Comparison of ENCODE assay signal across 18 cellular contexts in genomic region chr11:82903843-82904586, GRCh38. TPM values are rescaled to one million over a fixed set of nuclear protein-coding genes. Genes with fewer than 3 reads are reported as not detected.
A peak's percentile ranks its signal among the peaks of the same experiment; 100 is the strongest.
DNase-seq lines count a peak whose midpoint lies in the region; ATAC-seq, FAIRE-seq and TF ChIP-seq lines count a peak whose summit lies in the region.
"Had no signal": no experiment of that assay in that cellular context is flagged by ENCODE, and none has a peak within 500 bp of the region (broad histone marks: within the 10 kb centered on the region; RNA-seq: fewer than 3 reads in every experiment).

No MANE protein-coding gene starts in this region.

- H3K36me3 ChIP-seq in OCI-LY7 (ENCODE audit: insufficient read depth, low read length) (peaks cover 4% of the 10 kb centered on the region; the same call in 1 of the 2 replicates), K562 (ENCODE audit: control insufficient read depth, insufficient read depth, low read length) (no peaks in the 10 kb centered on the region), psoas muscle (ENCODE audit: insufficient read depth in 1 of 2, low read depth in 1 of 2) (no peaks in the 10 kb centered on the region)

- peaks cover 14% of the 10 kb centered on the region for H3K36me3 Mint-ChIP-seq in stimulated activated naive CD8-positive, alpha-beta T cell treated with anti-CD3 and anti-CD28 coated beads, Interleukin-15, Interleukin-2, amounts not matched to agents 100 ng/mL and 50 ng/mL, for 24 hours (ENCODE audit: low read depth)
- H3K36me3 Mint-ChIP-seq in T-helper 2 cell treated with Interferon-gamma antibody and Interleukin-4, amounts not matched to agents 5 μg/mL and 100 μg/mL, for 36 hours (ENCODE audit: low read depth) = no peaks in the 10 kb centered on the region

- DNase-seq in stimulated activated naive CD8-positive, alpha-beta T cell treated with anti-CD3 and anti-CD28 coated beads, Interleukin-15, Interleukin-2, amounts not matched to agents 100 U/mL and 50 U/mL, for 24 hours = no peak
- DNase-seq in OCI-LY7 (ENCODE audit: low spot score) = peak; percentile 18
- no peak for DNase-seq in K562 (ENCODE audit: extremely low read depth in 1 of 4, low spot score in 3 of 4)
- DNase-seq in psoas muscle = no peak
- no peak for DNase-seq in coronary artery (ENCODE audit: low spot score)
- DNase-seq in T-helper 2 cell treated with Interferon-gamma antibody and Interleukin-4, amounts not matched to agents 5 μg/mL and 100 μg/mL, for 36 hours (ENCODE audit: low spot score) = no peak
- DNase-seq: CD4-positive, alpha-beta T cell; DMS79; GM23248; NCI-H146; NCI-H2081 treated with DMSO at 0.1 percent for 48 hours; NCI-H345; NCI-H69; RPMI8226 had no signal

- peak overlapping the region; percentile 83 for H3K4me2 ChIP-seq in OCI-LY7 (ENCODE audit: low read length)
- no peak overlapping the region for H3K4me2 ChIP-seq in K562 (ENCODE audit: insufficient read depth, low read length)

- no peak for TF ChIP-seq POLR2A in K562 (conservative IDR thresholded peaks at IDR 0.05)

- no peak overlapping the region for H2AFZ ChIP-seq in OCI-LY7 (ENCODE audit: low read length)
- H2AFZ ChIP-seq in K562 (ENCODE audit: low read depth, low read length) = no peak overlapping the region
- H2AFZ ChIP-seq: GM23248 had no signal

- ATAC-seq in stimulated activated naive CD8-positive, alpha-beta T cell treated with anti-CD3 and anti-CD28 coated beads, Interleukin-15, Interleukin-2, amounts not matched to agents 100 U/mL and 50 U/mL, for 24 hours = no peak
- ATAC-seq in K562 (no peak), psoas muscle (no peak)

- H3K27me3 ChIP-seq in K562 (ENCODE audit: control insufficient read depth in 2 of 2, insufficient read depth in 2 of 2, low read length in 2 of 2) (no peaks in the 10 kb centered on the region), psoas muscle (ENCODE audit: insufficient read depth in 3 of 3, low read length in 2 of 3) (no peaks in the 10 kb centered on the region)

- peak overlapping the region; percentile 91 for H3K27ac Mint-ChIP-seq in stimulated activated naive CD8-positive, alpha-beta T cell treated with anti-CD3 and anti-CD28 coated beads, Interleukin-15, Interleukin-2, amounts not matched to agents 100 ng/mL and 50 ng/mL, for 24 hours
- H3K27ac Mint-ChIP-seq in T-helper 2 cell treated with Interferon-gamma antibody and Interleukin-4, amounts not matched to agents 5 μg/mL and 100 μg/mL, for 36 hours = no peak overlapping the region
- H3K27ac Mint-ChIP-seq: B cell; CD4-positive, alpha-beta T cell had no signal

- POLR2A ChIA-PET in OCI-LY7 (lab: Charles Lee) = interaction anchor here (0.7 to 4.6 kb wide), 15 partner anchors 9 to 361 kb away, joined by 3 to 36 read pairs (median 3); partner anchors contain the start of gene PCF11
- POLR2A ChIA-PET in K562 (lab: Yijun Ruan, JAX) = no interaction called here

- intact Hi-C loops in OCI-LY7 (cut with micrococcal nuclease; ENCODE audit: unreplicated experiment) (loop anchor here (10.0 kb wide), 1 partner anchor 291 kb away; the partner anchor contains the start of gene ANKRD42), K562 (cut with micrococcal nuclease) (loop anchor here (5.0 to 10.0 kb wide), 3 partner anchors 187 to 911 kb away; partner anchors contain the start of gene ANKRD42), psoas muscle (cut with DNase I) (loop anchor here (2.0 to 10.0 kb wide), 6 partner anchors 168 to 381 kb away; partner anchors contain the start of genes PCF11 (in 2 of the 2), RAB30 (in 2 of the 2), ANKRD42 (in 1 of the 2) and CCDC90B (in 1 of the 2))

- H3K27me3 Mint-ChIP-seq in stimulated activated naive CD8-positive, alpha-beta T cell treated with anti-CD3 and anti-CD28 coated beads, Interleukin-15, Interleukin-2, amounts not matched to agents 100 ng/mL and 50 ng/mL, for 24 hours = no peaks in the 10 kb centered on the region
- H3K27me3 Mint-ChIP-seq in T-helper 2 cell treated with Interferon-gamma antibody and Interleukin-4, amounts not matched to agents 5 μg/mL and 100 μg/mL, for 36 hours (ENCODE audit: low read depth) = no peaks in the 10 kb centered on the region
- H3K27me3 Mint-ChIP-seq: B cell; CD4-positive, alpha-beta T cell had no signal

- no peaks in the 10 kb centered on the region for H3K9me3 Mint-ChIP-seq in stimulated activated naive CD8-positive, alpha-beta T cell treated with anti-CD3 and anti-CD28 coated beads, Interleukin-15, Interleukin-2, amounts not matched to agents 100 ng/mL and 50 ng/mL, for 24 hours
- no peaks in the 10 kb centered on the region for H3K9me3 Mint-ChIP-seq in T-helper 2 cell treated with Interferon-gamma antibody and Interleukin-4, amounts not matched to agents 5 μg/mL and 100 μg/mL, for 36 hours
- H3K9me3 Mint-ChIP-seq: CD4-positive, alpha-beta T cell had no signal

- in situ Hi-C loops in K562 (cut with MboI) = loop anchor here (25.0 kb wide), 1 partner anchor 333 kb away; no protein-coding TSS in a partner anchor

- TF ChIP-seq CTCF in OCI-LY7 (conservative IDR thresholded peaks at IDR 0.05; ENCODE audit: low read length) = no peak
- no peak for TF ChIP-seq CTCF in K562 (IDR thresholded peaks at IDR 0.05 in 2 of 3, conservative IDR thresholded peaks at IDR 0.05 in 1 of 3; ENCODE audit: insufficient read depth in 2 of 3, low read depth in 1 of 3, low read length in 3 of 3)
- TF ChIP-seq CTCF in psoas muscle (IDR thresholded peaks at IDR 0.05) = no peak
- no peak for TF ChIP-seq CTCF in coronary artery (IDR thresholded peaks at IDR 0.05)

- TF ChIP-seq EP300 in K562 (IDR thresholded peaks at IDR 0.05; ENCODE audit: low read length) = no peak

- H3K9me1 ChIP-seq in K562 (ENCODE audit: control insufficient read depth, insufficient read depth, low read length) = no peaks in the 10 kb centered on the region

- peaks cover 74% of the 10 kb centered on the region for H3K4me1 ChIP-seq in OCI-LY7 (ENCODE audit: insufficient read depth, low read length, poor library complexity, severe bottlenecking)
- H3K4me1 ChIP-seq in K562 (replicated peaks in 1 of 2; ENCODE audit: control insufficient read depth in 2 of 2, insufficient read depth in 2 of 2, low read length in 2 of 2) = peaks cover 8 to 20% of the 10 kb centered on the region in 2 experiments; a peak in 4 of 5 replicates
- peaks cover 6% of the 10 kb centered on the region for H3K4me1 ChIP-seq in psoas muscle

- H3K4me3 Mint-ChIP-seq in stimulated activated naive CD8-positive, alpha-beta T cell treated with anti-CD3 and anti-CD28 coated beads, Interleukin-15, Interleukin-2, amounts not matched to agents 100 ng/mL and 50 ng/mL, for 24 hours = peak overlapping the region; percentile 97
- H3K4me3 Mint-ChIP-seq in T-helper 2 cell treated with Interferon-gamma antibody and Interleukin-4, amounts not matched to agents 5 μg/mL and 100 μg/mL, for 36 hours = no peak overlapping the region
- H3K4me3 Mint-ChIP-seq: CD4-positive, alpha-beta T cell had no signal

- H3K4me3 ChIP-seq in OCI-LY7 (ENCODE audit: low read depth, low read length, poor library complexity, severe bottlenecking) (peak overlapping the region; percentile 79), K562 (no peak overlapping the region), psoas muscle (no peak overlapping the region), coronary artery (no peak overlapping the region)
- H3K4me3 ChIP-seq: GM23248 had no signal

- H4K20me1 ChIP-seq in OCI-LY7 (ENCODE audit: insufficient read depth, low read length) (peaks cover 18% of the 10 kb centered on the region; the same call in 1 of the 2 replicates), K562 (replicated peaks; ENCODE audit: control insufficient read depth, insufficient read depth, low read length) (no peaks in the 10 kb centered on the region)

- H3K9ac ChIP-seq in K562 (ENCODE audit: insufficient read depth in 1 of 2, low read depth in 2 of 2, low read length in 2 of 2) = peak overlapping the region in 1 of 2 experiments; percentile 83; a peak in 1 of 4 replicates
- H3K9ac ChIP-seq: GM23248 had no signal

- TF ChIP-seq RAD21 in K562 (CRISPR knock-in tag; conservative IDR thresholded peaks at IDR 0.05 in 1 of 2, IDR thresholded peaks at IDR 0.05 in 1 of 2) = no peak

- H3K4me1 Mint-ChIP-seq in stimulated activated naive CD8-positive, alpha-beta T cell treated with anti-CD3 and anti-CD28 coated beads, Interleukin-15, Interleukin-2, amounts not matched to agents 100 ng/mL and 50 ng/mL, for 24 hours (ENCODE audit: low read depth) = peaks cover 72% of the 10 kb centered on the region
- peaks cover 56% of the 10 kb centered on the region for H3K4me1 Mint-ChIP-seq in T-helper 2 cell treated with Interferon-gamma antibody and Interleukin-4, amounts not matched to agents 5 μg/mL and 100 μg/mL, for 36 hours (ENCODE audit: low read depth)

- H3K27ac ChIP-seq in OCI-LY7 (ENCODE audit: low read depth, low read length, poor library complexity, severe bottlenecking) (peak overlapping the region; percentile 43), K562 (ENCODE audit: extremely low read depth, low read depth, low read length) (no peak overlapping the region), psoas muscle (no peak overlapping the region), coronary artery (no peak overlapping the region)
- H3K27ac ChIP-seq: GM23248 had no signal

- CTCF ChIA-PET in OCI-LY7 (lab: Charles Lee; ENCODE audit: unreplicated experiment) (interaction anchor here (0.7 to 1.0 kb wide), 2 partner anchors 26 to 104 kb away, joined by 3 to 4 read pairs; no protein-coding TSS in a partner anchor), K562 (lab: Yijun Ruan, JAX; ENCODE audit: low intra/inter-chr PET ratio) (no interaction called here)

- H3K79me2 ChIP-seq in OCI-LY7 (ENCODE audit: insufficient read depth, low read depth, low read length) (peaks cover 78% of the 10 kb centered on the region), K562 (ENCODE audit: control insufficient read depth, insufficient read depth, low read length) (peaks cover 79% of the 10 kb centered on the region)

- H3K9me2 ChIP-seq in OCI-LY7 (ENCODE audit: insufficient read depth, low read length) = no peaks in the 10 kb centered on the region

- WGBS in K562 (ENCODE audit: insufficient coverage, low coverage, missing lambda C conversion rate) = 45% methylated on average over 3 of the region's 3 CpGs
- 71 to 80% (median 77%) methylated on average over 3 of the region's 3 CpGs for WGBS in psoas muscle, 3 donors

- H3K9me3 ChIP-seq in OCI-LY7 (ENCODE audit: low read length) (no peaks in the 10 kb centered on the region), K562 (replicated peaks; ENCODE audit: control insufficient read depth, insufficient read depth, low read depth, low read length) (no peaks in the 10 kb centered on the region), psoas muscle (no peaks in the 10 kb centered on the region)

- no TSS peak for BruUV-seq in OCI-LY7 (replicated peaks; lab: Mats Ljungman, UMichigan)
- BruUV-seq in K562 (replicated peaks; lab: Mats Ljungman, UMichigan) = no TSS peak

- FAIRE-seq in K562 (lab: Jason Lieb, UNC) = no peak
- FAIRE-seq: G401.6, HTR-8/SVneo had no signal

RNA-seq across cellular contexts. Expression of gene DDIAS, which starts 2.5 kb away (rescaled TPM):
- 14.6 and 16.7 TPM in 2 replicates for total RNA-seq in OCI-LY7 (2014; rRNA removed; shearing (Covaris generic))
- 23.1 and 30.9 TPM in 2 replicates for total RNA-seq in OCI-LY7 (2022)
- total RNA-seq in K562 (2011; cell fraction: chromatin; rRNA removed; ENCODE audit: low replicate concordance) = 5.5 and 14.6 TPM in 2 replicates
- total RNA-seq in K562 (2011; cell fraction: nucleolus; rRNA removed) = 3.8 and 5.8 TPM in 2 replicates
- total RNA-seq in K562 (2011; cell fraction: nucleoplasm; rRNA removed) = 6.6 and 9.5 TPM in 2 replicates
- 9.4 and 13.8 TPM in 2 replicates for total RNA-seq in K562 (2014; rRNA removed)
- 22.6 and 23.3 TPM in 2 replicates for total RNA-seq in K562 (2014; rRNA removed; fragmentation: Illumina TruSeq; extraction: Trizol)
- 21.1 and 23.7 TPM in 2 replicates for total RNA-seq in K562 (2015; rRNA removed; fragmentation: Illumina TruSeq; extraction: Trizol)
- 15.4 and 17.6 TPM in 2 replicates for total RNA-seq in K562 (2021)
- 21.3 and 23.7 TPM in 2 replicates for polyA plus RNA-seq in K562 (2011; rRNA removed)
- 7.2 and 10.6 TPM in 2 replicates for polyA plus RNA-seq in K562 (2011; cell fraction: cytosol; rRNA removed)
- 9.6 and 12.2 TPM in 2 replicates for polyA plus RNA-seq in K562 (2011; cell fraction: nucleus; rRNA removed)
- 8.9 and 15.6 TPM in 2 replicates for polyA plus RNA-seq in K562 (2012)
- polyA plus RNA-seq in K562 (2014; fragmentation: Illumina TruSeq; extraction: Trizol) = 19.4 and 27.2 TPM in 2 replicates
- 10 to 100 TPM; 11.8 to 23.9 TPM for polyA plus RNA-seq in K562 (2014; fragmentation: Nextera tagmentation; extraction: Ambion mirVana)
- 11.1 and 14.9 TPM in 2 replicates for polyA plus RNA-seq in K562 (2014; rRNA removed)
- 16.9 and 18.8 TPM in 2 replicates for polyA minus RNA-seq in K562 (2011; rRNA and poly(A)+ RNA removed)
- 5.6 and 7.8 TPM in 2 replicates for polyA minus RNA-seq in K562 (2011; cell fraction: cytosol; rRNA and poly(A)+ RNA removed)
- 5.5 and 9.6 TPM in 2 replicates for polyA minus RNA-seq in K562 (2011; cell fraction: nucleus; rRNA and poly(A)+ RNA removed)
- total RNA-seq in psoas muscle = 1 to 10 TPM in 2 of 4 donors, under 1 TPM in 2; 0.21 to 2.1 (median 1.1) TPM
- polyA plus RNA-seq in psoas muscle = 1 to 10 TPM in 2 of 3 donors, under 1 TPM in 1; 0.94 to 6.6 (median 3.1) TPM

RNA-seq across cellular contexts. Expression of gene PRCP, which starts 3.8 kb away (rescaled TPM):
- 6.5 and 11.0 TPM in 2 replicates for total RNA-seq in OCI-LY7 (2014; rRNA removed; shearing (Covaris generic))
- total RNA-seq in OCI-LY7 (2022) (17.4 and 18.3 TPM in 2 replicates), K562 (2014; rRNA removed) (9.5 and 14.4 TPM in 2 replicates), K562 (2014; rRNA removed; fragmentation: Illumina TruSeq; extraction: Trizol) (23.2 and 25.3 TPM in 2 replicates), K562 (2015; rRNA removed; fragmentation: Illumina TruSeq; extraction: Trizol) (20.5 and 20.8 TPM in 2 replicates), K562 (2021) (21.2 and 23.2 TPM in 2 replicates), psoas muscle (10 to 100 TPM; 11.5 to 23.5 (median 15.2) TPM)
- 22.7 and 29.7 TPM in 2 replicates for total RNA-seq in K562 (2011; cell fraction: chromatin; rRNA removed; ENCODE audit: low replicate concordance)
- total RNA-seq in K562 (2011; cell fraction: nucleolus; rRNA removed) = 29.9 and 32.9 TPM in 2 replicates
- total RNA-seq in K562 (2011; cell fraction: nucleoplasm; rRNA removed) = 38.2 and 50.3 TPM in 2 replicates
- polyA plus RNA-seq in K562 (2011; rRNA removed) (39.7 and 43.1 TPM in 2 replicates), K562 (2014; fragmentation: Illumina TruSeq; extraction: Trizol) (22.5 and 28.1 TPM in 2 replicates), K562 (2014; fragmentation: Nextera tagmentation; extraction: Ambion mirVana) (10 to 100 TPM; 28.5 to 34.9 TPM), K562 (2014; rRNA removed) (16.7 and 17.3 TPM in 2 replicates), psoas muscle (10 to 100 TPM; 11.8 to 12.8 (median 12.1) TPM)
- polyA plus RNA-seq in K562 (2011; cell fraction: cytosol; rRNA removed) = 18.0 and 35.3 TPM in 2 replicates
- 8.1 and 13.7 TPM in 2 replicates for polyA plus RNA-seq in K562 (2011; cell fraction: nucleus; rRNA removed)
- 20.7 and 28.3 TPM in 2 replicates for polyA plus RNA-seq in K562 (2012)
- 42.3 and 48.9 TPM in 2 replicates for polyA minus RNA-seq in K562 (2011; rRNA and poly(A)+ RNA removed)
- polyA minus RNA-seq in K562 (2011; cell fraction: cytosol; rRNA and poly(A)+ RNA removed) = 19.0 and 20.6 TPM in 2 replicates
- 6.9 and 12.4 TPM in 2 replicates for polyA minus RNA-seq in K562 (2011; cell fraction: nucleus; rRNA and poly(A)+ RNA removed)
